Comparison of ENCODE assay signal across 1 cellular context in the genomic region with DNA sequence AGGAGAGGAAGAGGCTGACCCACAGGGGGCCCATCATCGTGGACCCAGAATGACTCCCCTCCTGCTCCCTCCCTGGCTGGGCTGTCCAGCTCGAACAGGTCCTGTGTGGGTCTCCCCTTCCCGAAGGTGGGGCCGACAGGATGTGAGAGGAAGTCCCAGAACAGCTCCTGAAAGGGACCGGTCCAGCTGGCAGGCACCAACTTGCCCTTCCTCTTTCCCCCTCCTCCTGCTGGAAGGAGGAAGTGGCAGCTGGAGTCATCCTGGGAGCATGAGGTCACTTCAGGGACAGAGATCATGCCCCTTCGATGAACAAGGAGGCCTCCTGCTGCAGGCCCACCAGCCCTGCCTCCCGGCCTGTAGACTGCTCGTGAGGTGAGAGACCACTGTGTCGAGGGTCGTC.
TF ChIP-seq lines count a peak whose summit lies in the region.

No MANE protein-coding gene starts in this region.

TF ChIP-seq in H1, 55 proteins besides CTCF, POLR2A, EP300 and RAD21:
- no peak for TF ChIP-seq GTF2F1 (IDR thresholded peaks at IDR 0.05; ENCODE audit: borderline replicate concordance, low read depth, low read length)
- TF ChIP-seq POU5F1 (IDR thresholded peaks at IDR 0.05; ENCODE audit: low read depth, low read length) = no peak
- TF ChIP-seq TAF7 (optimal IDR thresholded peaks at IDR 0.05; ENCODE audit: borderline replicate concordance, low read depth, low read length) = no peak
- TF ChIP-seq NANOG (IDR thresholded peaks at IDR 0.05; ENCODE audit: insufficient read depth, low read depth, low read length, poor library complexity, severe bottlenecking) = no peak
- TF ChIP-seq CTBP2 (IDR thresholded peaks at IDR 0.05; ENCODE audit: borderline replicate concordance, insufficient read depth, insufficient read length, low read length) = no peak
- TF ChIP-seq SRF (IDR thresholded peaks at IDR 0.05; ENCODE audit: low read depth, low read length) = no peak
- no peak for TF ChIP-seq SP1 (IDR thresholded peaks at IDR 0.05; ENCODE audit: low read depth, low read length)
- no peak for TF ChIP-seq CEBPB (IDR thresholded peaks at IDR 0.05; ENCODE audit: low read depth, low read length)
- TF ChIP-seq JUN (IDR thresholded peaks at IDR 0.05; ENCODE audit: low read depth, low read length) = no peak
- no peak for TF ChIP-seq RXRA (IDR thresholded peaks at IDR 0.05; ENCODE audit: insufficient read depth, low read depth, low read length)
- TF ChIP-seq TBP (IDR thresholded peaks at IDR 0.05; ENCODE audit: low read depth, low read length) = no peak
- TF ChIP-seq, protein P1, sequence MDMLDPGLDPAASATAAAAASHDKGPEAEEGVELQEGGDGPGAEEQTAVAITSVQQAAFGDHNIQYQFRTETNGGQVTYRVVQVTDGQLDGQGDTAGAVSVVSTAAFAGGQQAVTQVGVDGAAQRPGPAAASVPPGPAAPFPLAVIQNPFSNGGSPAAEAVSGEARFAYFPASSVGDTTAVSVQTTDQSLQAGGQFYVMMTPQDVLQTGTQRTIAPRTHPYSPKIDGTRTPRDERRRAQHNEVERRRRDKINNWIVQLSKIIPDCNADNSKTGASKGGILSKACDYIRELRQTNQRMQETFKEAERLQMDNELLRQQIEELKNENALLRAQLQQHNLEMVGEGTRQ (IDR thresholded peaks at IDR 0.05; ENCODE audit: low read length) = no peak
- no peak for TF ChIP-seq YY1 (IDR thresholded peaks at IDR 0.05; ENCODE audit: low read depth, low read length)
- TF ChIP-seq, protein P2, sequence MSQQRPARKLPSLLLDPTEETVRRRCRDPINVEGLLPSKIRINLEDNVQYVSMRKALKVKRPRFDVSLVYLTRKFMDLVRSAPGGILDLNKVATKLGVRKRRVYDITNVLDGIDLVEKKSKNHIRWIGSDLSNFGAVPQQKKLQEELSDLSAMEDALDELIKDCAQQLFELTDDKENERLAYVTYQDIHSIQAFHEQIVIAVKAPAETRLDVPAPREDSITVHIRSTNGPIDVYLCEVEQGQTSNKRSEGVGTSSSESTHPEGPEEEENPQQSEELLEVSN (IDR thresholded peaks at IDR 0.05) = no peak
- no peak for TF ChIP-seq PHF8 (conservative IDR thresholded peaks at IDR 0.05; ENCODE audit: low read depth, low read length)
